ENCODE assay signal across 8 cellular contexts in genomic region chr1:119713039-119713537, GRCh38. TPM values are rescaled to one million over a fixed set of nuclear protein-coding genes. Genes with fewer than 3 reads are reported as not detected.
DNase-seq lines count a peak whose midpoint lies in the region; ATAC-seq and TF ChIP-seq lines count a peak whose summit lies in the region.

No MANE protein-coding gene starts in this region.

- no peaks in the 10 kb centered on the region for H3K9me3 Mint-ChIP-seq in activated CD4-positive, alpha-beta T cell treated with anti-CD3 and anti-CD28 coated beads, Interleukin-2, amount 10 ng/mL, durations not matched to agents 7 days and 5 days
- H3K9me3 Mint-ChIP-seq in osteocyte (ENCODE audit: unreplicated experiment) = no peaks in the 10 kb centered on the region

- H3K4me1 ChIP-seq in esophagus squamous epithelium = peaks cover 10 to 47% (median 22%) of the 10 kb centered on the region in 3 donors

- peaks cover 15% of the 10 kb centered on the region for H3K36me3 Mint-ChIP-seq in activated CD4-positive, alpha-beta T cell treated with anti-CD3 and anti-CD28 coated beads, Interleukin-2, amount 10 ng/mL, durations not matched to agents 7 days and 5 days (ENCODE audit: low read depth)
- peaks cover 18% of the 10 kb centered on the region for H3K36me3 Mint-ChIP-seq in osteocyte (ENCODE audit: unreplicated experiment)

- H3K27me3 ChIP-seq in esophagus squamous epithelium = peaks cover 0 to 12% (median 0%) of the 10 kb centered on the region in 4 donors

- H3K9ac ChIP-seq in SK-N-MC (ENCODE audit: insufficient read length) = peak overlapping the region; percentile 98

- 25 to 41% methylated on average over 13 to 15 of the region's 15 CpGs for whole genome bisulfite sequencing in esophagus squamous epithelium, 2 donors

- peaks cover 46% of the 10 kb centered on the region for H3K4me1 Mint-ChIP-seq in activated CD4-positive, alpha-beta T cell treated with anti-CD3 and anti-CD28 coated beads, Interleukin-2, amount 10 ng/mL, durations not matched to agents 7 days and 5 days
- peaks cover 44% of the 10 kb centered on the region for H3K4me1 Mint-ChIP-seq in osteocyte (ENCODE audit: unreplicated experiment)

- H3K27me3 Mint-ChIP-seq in activated CD4-positive, alpha-beta T cell treated with anti-CD3 and anti-CD28 coated beads, Interleukin-2, amount 10 ng/mL, durations not matched to agents 7 days and 5 days = peaks cover 25% of the 10 kb centered on the region
- peaks cover 21% of the 10 kb centered on the region for H3K27me3 Mint-ChIP-seq in osteocyte (ENCODE audit: unreplicated experiment)

- CTCF ChIA-PET in activated CD4-positive, alpha-beta T cell treated with anti-CD3 and anti-CD28 coated beads, Interleukin-2, amount 10 ng/mL, durations not matched to agents 7 days and 5 days (lab: Charles Lee) = no interaction called here

- DNase-seq in activated CD4-positive, alpha-beta T cell treated with anti-CD3 and anti-CD28 coated beads, Interleukin-2, amount 10 ng/mL, durations not matched to agents 7 days and 5 days = no peak
- no peak for DNase-seq in activated CD4-positive, alpha-beta T cell treated with anti-CD3 and anti-CD28 coated beads for 1 hour
- no peak for DNase-seq in SK-N-MC (ENCODE audit: low read depth, low spot score)
- DNase-seq in esophagus squamous epithelium (lab: John Stamatoyannopoulos, UW) = no peak
- no peak for DNase-seq in osteocyte (ENCODE audit: extremely low spot score, unreplicated experiment)
- no peak for DNase-seq in retina
- DNase-seq in NCI-H1694 (lab: John Stamatoyannopoulos, UW) = no peak

- peak overlapping the region; percentile 91 for H3K4me3 Mint-ChIP-seq in activated CD4-positive, alpha-beta T cell treated with anti-CD3 and anti-CD28 coated beads, Interleukin-2, amount 10 ng/mL, durations not matched to agents 7 days and 5 days
- H3K4me3 Mint-ChIP-seq in osteocyte (ENCODE audit: unreplicated experiment) = peak overlapping the region; percentile 83

- peak overlapping the region; percentile 83 for H3K27ac Mint-ChIP-seq in activated CD4-positive, alpha-beta T cell treated with anti-CD3 and anti-CD28 coated beads, Interleukin-2, amount 10 ng/mL, durations not matched to agents 7 days and 5 days
- peak overlapping the region; percentile 98 for H3K27ac Mint-ChIP-seq in osteocyte (ENCODE audit: unreplicated experiment)

- H3K4me3 ChIP-seq in SK-N-MC = peak overlapping the region; percentile 94
- peak overlapping the region; percentile 49 to 72 (median 64) for H3K4me3 ChIP-seq in esophagus squamous epithelium

- peaks cover 50% of the 10 kb centered on the region for H3K36me3 ChIP-seq in SK-N-MC (ENCODE audit: insufficient read depth, low read length)
- no peaks in the 10 kb centered on the region for H3K36me3 ChIP-seq in esophagus squamous epithelium

- no peak for ATAC-seq in HG03571 (IDR thresholded peaks at IDR 0.05; ENCODE audit: unreplicated experiment)

- intact Hi-C loops in esophagus squamous epithelium (cut with DNase I) = no loop called here

- POLR2A ChIA-PET in activated CD4-positive, alpha-beta T cell treated with anti-CD3 and anti-CD28 coated beads, Interleukin-2, amount 10 ng/mL, durations not matched to agents 7 days and 5 days (lab: Charles Lee) = no interaction called here

- H3K27ac ChIP-seq in SK-N-MC = peak overlapping the region; percentile 96
- peak overlapping the region; percentile 65 to 88 (median 86) for H3K27ac ChIP-seq in esophagus squamous epithelium

- TF ChIP-seq CTCF in esophagus squamous epithelium (IDR thresholded peaks at IDR 0.05) = no peak
- TF ChIP-seq CTCF in osteocyte (IDR thresholded peaks at IDR 0.05) = no peak

- no peaks in the 10 kb centered on the region for H3K9me3 ChIP-seq in SK-N-MC (ENCODE audit: low read depth, low read length)
- no peaks in the 10 kb centered on the region for H3K9me3 ChIP-seq in esophagus squamous epithelium

- TF ChIP-seq POLR2A in esophagus squamous epithelium (IDR thresholded peaks at IDR 0.05) = no peak

RNA-seq across cellular contexts. Expression of gene PHGDH, which starts 1.4 kb away (rescaled TPM):
- total RNA-seq in activated CD4-positive, alpha-beta T cell treated with anti-CD3 and anti-CD28 coated beads, Interleukin-2, amount 10 ng/mL, durations not matched to agents 7 days and 5 days = 100 to 1,000 TPM; 102 to 115 TPM
- 10 to 100 TPM; 34.5 to 89.7 (median 43.2) TPM for total RNA-seq in esophagus squamous epithelium
- 271 and 282 TPM in 2 replicates for total RNA-seq in osteocyte

RNA-seq across cellular contexts. Expression of gene HMGCS2, which starts 55.6 kb away (rescaled TPM):
- not detected for total RNA-seq in activated CD4-positive, alpha-beta T cell treated with anti-CD3 and anti-CD28 coated beads, Interleukin-2, amount 10 ng/mL, durations not matched to agents 7 days and 5 days
- total RNA-seq in esophagus squamous epithelium = 10 to 100 TPM in 1 of 4 donors, 1 to 10 TPM in 2, not detected in 1; 1.1 to 27.0 (median 2.5) TPM
- not detected in 2 replicates for total RNA-seq in osteocyte
